In genomic region chr14:100717371-100717770, GRCh38 we compare ENCODE assay signal across 22 cellular contexts. TPM values are rescaled to one million over a fixed set of nuclear protein-coding genes. Genes with fewer than 3 reads are reported as not detected.
"Had no signal": no experiment of that assay in that cellular context is flagged by ENCODE, and none has a peak within 500 bp of the region (broad histone marks: within the 10 kb centered on the region; RNA-seq: fewer than 3 reads in every experiment).

No MANE protein-coding gene starts in this region.

- H3K4me1 ChIP-seq: left ventricle myocardium inferior, transverse colon, uterus had no signal

- H3K27me3 ChIP-seq: adrenal gland, uterus had no signal

- H3K4me3 ChIP-seq: adrenal gland, left ventricle myocardium inferior, transverse colon, uterus had no signal

- H3K9me3 ChIP-seq: adrenal gland, transverse colon, uterus had no signal

- FAIRE-seq: astrocyte, bronchial epithelial cell, frontal cortex, kidney had no signal

- ATAC-seq: activated naive CD4-positive, alpha-beta T cell treated with anti-CD3 and anti-CD28 coated beads, Interleukin-2, amount 50 U/mL, for 72 hours had no signal

- H3K36me3 ChIP-seq: adrenal gland, left ventricle myocardium inferior, transverse colon, uterus, WERI-Rb-1 had no signal

- H3K27ac ChIP-seq: adrenal gland, left ventricle myocardium inferior, transverse colon, uterus had no signal

- DNase-seq: activated CD4-positive, alpha-beta T cell treated with anti-CD3 and anti-CD28 coated beads for 1 hour; activated CD4-positive, alpha-beta T cell treated with anti-CD3 and anti-CD28 coated beads, Interleukin-2, amount 50 U/mL, for 4 hours; activated gamma-delta T cell treated with Interleukin-2 at 50 U/mL for 16 hours; activated T-cell treated with anti-CD3 and anti-CD28 coated beads for 4 hours; adrenal gland; cerebellar nuclear complex; cortex of kidney; head of caudate nucleus; kidney; left ventricle myocardium inferior; mammary epithelial cell; midbrain; stimulated activated CD4-positive, alpha-beta T cell treated with anti-CD3 and anti-CD28 coated beads, Interleukin-2, amount 100 ng/mL, for 24 hours; transverse colon; uterus; WERI-Rb-1 had no signal

RNA-seq across cellular contexts. Expression of gene DLK1, which starts 9.3 kb away (rescaled TPM):
- total RNA-seq: activated naive CD4-positive, alpha-beta T cell treated with anti-CD3 and anti-CD28 coated beads, Interleukin-2, amount 50 U/mL, for 72 hours; activated T-helper 1 cell treated with anti-CD3 and anti-CD28 coated beads, Interleukin-12 subunit alpha, Interleukin-12 subunit beta, Interleukin-2, Interleukin-4 antibody, amounts not matched to agents 30 ng/mL and 10 ng/mL and 1 ng/mL, durations not matched to agents 14 hours and 24 hours and 36 hours; bronchial epithelial cell; frontal cortex; kidney; mammary epithelial cell; osteoblast; transverse colon had no signal
- polyA plus RNA-seq: mammary epithelial cell had no signal
